In genomic region chr10:126584836-126585235, GRCh38 we compare ENCODE assay signal across 17 cellular contexts.
DNase-seq lines count a peak whose midpoint lies in the region; TF ChIP-seq lines count a peak whose summit lies in the region.
"Had no signal": no experiment of that assay in that cellular context is flagged by ENCODE, and none has a peak within 500 bp of the region (broad histone marks: within the 10 kb centered on the region; RNA-seq: fewer than 3 reads in every experiment).

No MANE protein-coding gene starts in this region.

- peak; percentile 22 for DNase-seq in NCI-H748 (lab: John Stamatoyannopoulos, UW; ENCODE audit: unreplicated experiment)
- no peak for DNase-seq in NCI-H748 treated with DMSO at 0.1 percent for 48 hours (lab: John Stamatoyannopoulos, UW)
- DNase-seq in NCI-H69 (lab: John Stamatoyannopoulos, UW), result peak; percentile 2
- no peak for DNase-seq in neural progenitor cell (ENCODE audit: low spot score)
- no peak for DNase-seq in UCSD-AML1 (lab: John Stamatoyannopoulos, UW; ENCODE audit: unreplicated experiment)
- no peak for DNase-seq in stomach
- no peak for DNase-seq in DMS114 treated with DMSO at 0.1 percent for 48 hours (lab: John Stamatoyannopoulos, UW; ENCODE audit: unreplicated experiment)
- DNase-seq: ACHN; C1 segment of cervical spinal cord; Calu3; CD4-positive, alpha-beta T cell; DMS 273 treated with DMSO at 0.1 percent for 48 hours; DMS79; GOT3 had no signal

- peak overlapping the region; percentile 24 for H3K4me2 ChIP-seq in neural progenitor cell

- TF ChIP-seq POLR2A in stomach (IDR thresholded peaks at IDR 0.05), result no peak

- peak overlapping the region; percentile 11 for H3K27ac Mint-ChIP-seq in neural progenitor cell
- H3K27ac Mint-ChIP-seq: B cell; CD4-positive, alpha-beta T cell had no signal

- H3K79me2 ChIP-seq in neural progenitor cell (ENCODE audit: low read depth), result no peaks in the 10 kb centered on the region

- H3K4me3 ChIP-seq in neural progenitor cell (no peak overlapping the region), stomach (no peak overlapping the region)
- H3K4me3 ChIP-seq: GM12878, K562 had no signal

- H3K27me3 Mint-ChIP-seq in neural progenitor cell (ENCODE audit: insufficient read depth, low read depth), result peaks cover 3% of the 10 kb centered on the region
- H3K27me3 Mint-ChIP-seq: B cell had no signal

- peaks cover 28% of the 10 kb centered on the region for H3K4me1 Mint-ChIP-seq in neural progenitor cell
- H3K4me1 Mint-ChIP-seq: B cell had no signal

- H3K4me1 ChIP-seq in neural progenitor cell (peaks cover 18% of the 10 kb centered on the region), stomach (no peaks in the 10 kb centered on the region)

- TF ChIP-seq CTCF in neural progenitor cell (IDR thresholded peaks at IDR 0.05) (no peak), stomach (IDR thresholded peaks at IDR 0.05) (no peak)

- H3K27ac ChIP-seq in neural progenitor cell, result no peak overlapping the region
- no peak overlapping the region for H3K27ac ChIP-seq in stomach

- no peak overlapping the region for H3K9ac ChIP-seq in neural progenitor cell

- H3K27me3 ChIP-seq in neural progenitor cell, result no peaks in the 10 kb centered on the region
- no peaks in the 10 kb centered on the region for H3K27me3 ChIP-seq in stomach

- 53 to 74% (median 58%) methylated on average over 3 of the region's 3 CpGs for WGBS in stomach, 5 donors

- TF ChIP-seq EP300 in stomach (IDR thresholded peaks at IDR 0.05), result no peak

- H3K36me3 ChIP-seq in neural progenitor cell (no peaks in the 10 kb centered on the region), stomach (no peaks in the 10 kb centered on the region)

- no peaks in the 10 kb centered on the region for H3K36me3 Mint-ChIP-seq in neural progenitor cell

- H3K9me3 ChIP-seq in neural progenitor cell (ENCODE audit: low read depth) (no peaks in the 10 kb centered on the region), stomach (no peaks in the 10 kb centered on the region)

- H4K20me1 ChIP-seq in neural progenitor cell (ENCODE audit: low read depth), result no peaks in the 10 kb centered on the region

- H3F3A ChIP-seq in neural progenitor cell (ENCODE audit: low read depth), result no peaks in the 10 kb centered on the region

- H2AFZ ChIP-seq in neural progenitor cell (replicated peaks), result no peak overlapping the region

- intact Hi-C loops in stomach (cut with DNase I; ENCODE audit: low total_unique reads), result no loop called here

- H3K9me3 Mint-ChIP-seq in neural progenitor cell, result peaks cover 2% of the 10 kb centered on the region

- no peak overlapping the region for H3K4me3 Mint-ChIP-seq in neural progenitor cell
- H3K4me3 Mint-ChIP-seq: B cell; CD4-positive, alpha-beta T cell had no signal

Comparison
In these comparisons a context has a peak if more than half of its experiments do, and no peak if none do; other contexts are left out.
1. DNase-seq: peak in NCI-H748 (single experiment) and NCI-H69 (single experiment); none in NCI-H748 treated with DMSO at 0.1 percent for 48 hours (single experiment), neural progenitor cell (single experiment), UCSD-AML1 (single experiment), stomach (single experiment) and DMS114 treated with DMSO at 0.1 percent for 48 hours (single experiment).